In genomic region chr2:190792956-190793888, GRCh38 we compare ENCODE assay signal across 19 cellular contexts.
DNase-seq lines count a peak whose midpoint lies in the region; ATAC-seq and TF ChIP-seq lines count a peak whose summit lies in the region.
"Had no signal": no experiment of that assay in that cellular context is flagged by ENCODE, and none has a peak within 500 bp of the region (broad histone marks: within the 10 kb centered on the region; RNA-seq: fewer than 3 reads in every experiment).

No MANE protein-coding gene starts in this region.

- H3K9ac ChIP-seq in trophoblast cell (ENCODE audit: low read length), result no peak overlapping the region
- H3K9ac ChIP-seq: neural progenitor cell had no signal

- H2BK5ac ChIP-seq in trophoblast cell (ENCODE audit: low read depth, low read length, poor library complexity), result no peak overlapping the region

- H2AK5ac ChIP-seq in trophoblast cell (ENCODE audit: low read length), result no peak overlapping the region

- whole genome bisulfite sequencing in trophoblast cell (ENCODE audit: extremely low coverage, insufficient coverage, insufficient read length), result no CpG with 5 or more reads among the region's 9 CpGs

- H2AFZ ChIP-seq in trophoblast cell (ENCODE audit: insufficient read depth, low read length, poor library complexity), result no peak overlapping the region
- H2AFZ ChIP-seq: neural progenitor cell had no signal

- intact Hi-C loops in Right ventricle myocardium inferior (cut with DNase I), result no loop called here

- H3K79me2 ChIP-seq in trophoblast cell (ENCODE audit: control insufficient read depth, insufficient read depth, low read length, poor library complexity), result no peaks in the 10 kb centered on the region

- DNase-seq in NCI-H748 (lab: John Stamatoyannopoulos, UW; ENCODE audit: unreplicated experiment), result peak; percentile 22
- DNase-seq in NCI-H748 treated with DMSO at 0.1 percent for 48 hours (lab: John Stamatoyannopoulos, UW), result no peak
- DNase-seq in M059J (ENCODE audit: low read depth), result peak; percentile 30
- peak; percentile 32 for DNase-seq in dermis blood vessel endothelial cell
- DNase-seq in trophoblast cell, result no peak
- DNase-seq in amniotic stem cell (lab: John Stamatoyannopoulos, UW), result no peak
- no peak for DNase-seq in Right ventricle myocardium inferior (ENCODE audit: missing footprints)
- no peak for DNase-seq in GM20000 (ENCODE audit: low spot score)
- DNase-seq: activated naive CD8-positive, alpha-beta T cell treated with anti-CD3 and anti-CD28 coated beads, Interleukin-2, amount 10 ng/mL, durations not matched to agents 7 days and 5 days; esophagus squamous epithelium; GDM1; GOT3; NCI-H1092 treated with DMSO at 0.1 percent for 48 hours; NCI-H524; Peyer's patch; right lobe of liver; stomach had no signal

- no peak overlapping the region for H3K4me3 ChIP-seq in trophoblast cell (ENCODE audit: low read depth, low read length)
- H3K4me3 ChIP-seq: A549, esophagus squamous epithelium, neural progenitor cell, Peyer's patch, right lobe of liver, stomach had no signal

- TF ChIP-seq CTCF in GM20000 (IDR thresholded peaks at IDR 0.05; ENCODE audit: extremely low read depth, missing control alignments), result no peak

- H3K36me3 ChIP-seq in trophoblast cell (ENCODE audit: control insufficient read depth in 1 of 2, insufficient read depth in 2 of 2, low read length in 2 of 2), result no peaks in the 10 kb centered on the region
- H3K36me3 ChIP-seq: esophagus squamous epithelium, neural progenitor cell, Peyer's patch, right lobe of liver, stomach had no signal

- H3K27me3 ChIP-seq in trophoblast cell (ENCODE audit: insufficient read depth, low read length), result no peaks in the 10 kb centered on the region
- H3K27me3 ChIP-seq: esophagus squamous epithelium, neural progenitor cell, Peyer's patch, right lobe of liver, stomach had no signal

- H3K27ac ChIP-seq in trophoblast cell (ENCODE audit: low read depth, low read length), result peak overlapping the region; percentile 5
- H3K27ac ChIP-seq: neural progenitor cell, Peyer's patch, right lobe of liver, stomach had no signal

- no peak overlapping the region for H3K18ac ChIP-seq in trophoblast cell (ENCODE audit: low read length)

- no peak overlapping the region for H3K4ac ChIP-seq in trophoblast cell (ENCODE audit: low read depth, low read length)

- no peak overlapping the region for H4K8ac ChIP-seq in trophoblast cell (ENCODE audit: low read depth, low read length)

- peaks cover 3% of the 10 kb centered on the region in 2 experiments for H3K4me1 ChIP-seq in trophoblast cell (ENCODE audit: control insufficient read depth in 1 of 2, insufficient read depth in 2 of 2, low read length in 2 of 2)
- H3K4me1 ChIP-seq: Peyer's patch, right lobe of liver had no signal

- no peak overlapping the region for H3K14ac ChIP-seq in trophoblast cell (ENCODE audit: low read length)

- no peak overlapping the region for H3K23ac ChIP-seq in trophoblast cell (ENCODE audit: low read length)

- no peak overlapping the region for H2BK12ac ChIP-seq in trophoblast cell (ENCODE audit: low read length)

- no peak overlapping the region for H4K91ac ChIP-seq in trophoblast cell (ENCODE audit: low read depth, low read length)

- no peaks in the 10 kb centered on the region for H3K9me3 ChIP-seq in trophoblast cell (ENCODE audit: insufficient read depth, low read depth, low read length)
- H3K9me3 ChIP-seq: A549, esophagus squamous epithelium, Peyer's patch, right lobe of liver, stomach had no signal

- no peak for ATAC-seq in Right ventricle myocardium inferior
- ATAC-seq: right lobe of liver had no signal

- no peak overlapping the region for H2BK120ac ChIP-seq in trophoblast cell (ENCODE audit: insufficient read depth, low read length, poor library complexity)

- no peak overlapping the region for H3K4me2 ChIP-seq in trophoblast cell (ENCODE audit: low read length)
- H3K4me2 ChIP-seq: A549, neural progenitor cell had no signal

- H3K79me1 ChIP-seq in trophoblast cell (ENCODE audit: low read length), result peaks cover 1% of the 10 kb centered on the region

- no peak overlapping the region for H4K12ac ChIP-seq in trophoblast cell (ENCODE audit: low read depth, low read length)

Comparison
In these comparisons a context has a peak if more than half of its experiments do, and no peak if none do; other contexts are left out.
1. DNase-seq: peak in NCI-H748 (single experiment), M059J (single experiment) and dermis blood vessel endothelial cell (single experiment); none in NCI-H748 treated with DMSO at 0.1 percent for 48 hours (single experiment), trophoblast cell (0 of 2), amniotic stem cell (single experiment), Right ventricle myocardium inferior (single experiment) and GM20000 (single experiment).